ENCODE assay signal across 1 cellular context in genomic region chr11:57568330-57568766, GRCh38.
TF ChIP-seq lines count a peak whose summit lies in the region.

No MANE protein-coding gene starts in this region.

TF ChIP-seq in HepG2, 621 proteins besides CTCF, POLR2A, EP300 and RAD21 (continued from another document):
- no peak for TF ChIP-seq ZNF737 (CRISPR knock-in tag; IDR thresholded peaks at IDR 0.05; ENCODE audit: borderline replicate concordance)
- peak; percentile 13; the same call in 1 of the 2 replicates for TF ChIP-seq UBTF (CRISPR knock-in tag; IDR thresholded peaks at IDR 0.05)
- no peak for TF ChIP-seq ELF3 (CRISPR knock-in tag; IDR thresholded peaks at IDR 0.05)
- TF ChIP-seq ZNF567 (CRISPR knock-in tag; IDR thresholded peaks at IDR 0.05; ENCODE audit: borderline replicate concordance): 0 out of 2 replicates have a peak, but pooled peaks have one; percentile 53
- no peak for TF ChIP-seq ATF2 (CRISPR knock-in tag; IDR thresholded peaks at IDR 0.05)
- TF ChIP-seq HDAC6 (IDR thresholded peaks at IDR 0.05; ENCODE audit: low read depth, low read length): no peak
- TF ChIP-seq BORCS8-MEF2B (CRISPR knock-in tag; IDR thresholded peaks at IDR 0.05): no peak
- no peak for TF ChIP-seq ZNF569 (CRISPR knock-in tag; IDR thresholded peaks at IDR 0.05; ENCODE audit: borderline replicate concordance)
- TF ChIP-seq ZNF639 (CRISPR knock-in tag; conservative IDR thresholded peaks at IDR 0.05): no peak
- 0 out of 2 replicates have a peak, but pooled peaks have one; percentile 41 for TF ChIP-seq NPAS2 (CRISPR knock-in tag; IDR thresholded peaks at IDR 0.05; ENCODE audit: borderline replicate concordance)
- TF ChIP-seq MXD4 (CRISPR knock-in tag; IDR thresholded peaks at IDR 0.05): no peak
- TF ChIP-seq TEAD3 (CRISPR knock-in tag; optimal IDR thresholded peaks at IDR 0.05; ENCODE audit: borderline replicate concordance): no peak
- no peak for TF ChIP-seq ARNT2 (CRISPR knock-in tag; IDR thresholded peaks at IDR 0.05; ENCODE audit: low read depth)
- TF ChIP-seq NR2F1 (CRISPR knock-in tag; IDR thresholded peaks at IDR 0.05): no peak
- peak; percentile 69; the same call in 1 of the 2 replicates for TF ChIP-seq SMAD3 (CRISPR knock-in tag; IDR thresholded peaks at IDR 0.05)
- TF ChIP-seq ZMYM4 (CRISPR knock-in tag; IDR thresholded peaks at IDR 0.05): no peak
- TF ChIP-seq HNRNPK (IDR thresholded peaks at IDR 0.05; ENCODE audit: low read depth, low read length, poor library complexity, severe bottlenecking): no peak
- no peak for TF ChIP-seq PAX8 (CRISPR knock-in tag; IDR thresholded peaks at IDR 0.05; ENCODE audit: borderline replicate concordance)
- peak; percentile 58; the same call in 1 of the 2 replicates for TF ChIP-seq GATAD2A (CRISPR knock-in tag; IDR thresholded peaks at IDR 0.05)
- no peak for TF ChIP-seq ZNF33B (CRISPR knock-in tag; IDR thresholded peaks at IDR 0.05)
- no peak for TF ChIP-seq ARNT (IDR thresholded peaks at IDR 0.05)
TF ChIP-seq in HepG2: peak in this region for 19.
